22 cellular contexts compared by ENCODE assay signal in genomic region chr4:62023633-62024032, GRCh38.
"Had no signal": no experiment of that assay in that cellular context is flagged by ENCODE, and none has a peak within 500 bp of the region (broad histone marks: within the 10 kb centered on the region; RNA-seq: fewer than 3 reads in every experiment).

No MANE protein-coding gene starts in this region.

- H3K36me3 Mint-ChIP-seq: memory B cell; naive thymus-derived CD4-positive, alpha-beta T cell; natural killer cell treated with Interleukin-12 subunit alpha and Interleukin-12 subunit beta and Interleukin-15 and Interleukin-18, amount 100 ng/mL, for 72 hours; stimulated activated naive B cell treated with anti-CD40 and anti-IgM and Interleukin-4, amounts not matched to agents 10 μg/mL and 1 μg/mL and 100 μg/mL, for 72 hours had no signal

- H3K27me3 Mint-ChIP-seq: memory B cell; naive thymus-derived CD4-positive, alpha-beta T cell; natural killer cell treated with Interleukin-12 subunit alpha and Interleukin-12 subunit beta and Interleukin-15 and Interleukin-18, amount 100 ng/mL, for 72 hours; progenitor cell of endocrine pancreas; stimulated activated naive B cell treated with anti-CD40 and anti-IgM and Interleukin-4, amounts not matched to agents 10 μg/mL and 1 μg/mL and 100 μg/mL, for 72 hours had no signal

- H3K4me2 ChIP-seq: smooth muscle cell had no signal

- H3K4me3 ChIP-seq: left ventricle myocardium inferior, lung, mucosa of descending colon, ovary, right atrium auricular region, right lobe of liver, smooth muscle cell, stomach, testis, thyroid gland, transverse colon, upper lobe of right lung had no signal

- H3K36me3 ChIP-seq: left ventricle myocardium inferior, ovary, right atrium auricular region, right lobe of liver, stomach, thyroid gland, transverse colon, upper lobe of right lung had no signal

- H3K4me1 ChIP-seq: left ventricle myocardium inferior, right atrium auricular region, right lobe of liver, stomach, testis, thyroid gland, transverse colon, upper lobe of right lung had no signal

- H3K27me3 ChIP-seq: ovary, right atrium auricular region, right lobe of liver, stomach, testis, thyroid gland, transverse colon, upper lobe of right lung had no signal

- H3K9me3 ChIP-seq: left ventricle myocardium inferior, mucosa of descending colon, ovary, right atrium auricular region, right lobe of liver, stomach, testis, thyroid gland, transverse colon, upper lobe of right lung had no signal

- H3K27ac Mint-ChIP-seq: memory B cell; naive thymus-derived CD4-positive, alpha-beta T cell; natural killer cell treated with Interleukin-12 subunit alpha and Interleukin-12 subunit beta and Interleukin-15 and Interleukin-18, amount 100 ng/mL, for 72 hours; progenitor cell of endocrine pancreas; stimulated activated naive B cell treated with anti-CD40 and anti-IgM and Interleukin-4, amounts not matched to agents 10 μg/mL and 1 μg/mL and 100 μg/mL, for 72 hours had no signal

- H3K4me3 Mint-ChIP-seq: memory B cell; naive thymus-derived CD4-positive, alpha-beta T cell; natural killer cell treated with Interleukin-12 subunit alpha and Interleukin-12 subunit beta and Interleukin-15 and Interleukin-18, amount 100 ng/mL, for 72 hours; stimulated activated naive B cell treated with anti-CD40 and anti-IgM and Interleukin-4, amounts not matched to agents 10 μg/mL and 1 μg/mL and 100 μg/mL, for 72 hours had no signal

- H3K4me1 Mint-ChIP-seq: memory B cell; naive thymus-derived CD4-positive, alpha-beta T cell; stimulated activated naive B cell treated with anti-CD40 and anti-IgM and Interleukin-4, amounts not matched to agents 10 μg/mL and 1 μg/mL and 100 μg/mL, for 72 hours had no signal

- ATAC-seq: mucosa of descending colon; naive thymus-derived CD4-positive, alpha-beta T cell; natural killer cell treated with Interleukin-12 subunit alpha and Interleukin-12 subunit beta and Interleukin-15 and Interleukin-18, amount 100 ng/mL, for 72 hours; right lobe of liver; stimulated activated naive B cell treated with anti-CD40 and anti-IgM and Interleukin-4, amounts not matched to agents 10 μg/mL and 1 μg/mL and 100 μg/mL, for 72 hours; stimulated activated naive CD8-positive, alpha-beta T cell treated with anti-CD3 and anti-CD28 coated beads, Interleukin-15, Interleukin-2, amounts not matched to agents 100 U/mL and 50 U/mL, for 24 hours; upper lobe of right lung had no signal

- H3K27ac ChIP-seq: left ventricle myocardium inferior, ovary, right atrium auricular region, right lobe of liver, stomach, testis, thyroid gland, transverse colon, upper lobe of right lung had no signal

- DNase-seq: islet precursor cell; left ventricle myocardium inferior; midbrain; mucosa of descending colon; naive thymus-derived CD4-positive, alpha-beta T cell; ovary; right lobe of liver; stimulated activated CD4-positive, alpha-beta T cell treated with anti-CD3 and anti-CD28 coated beads, Interleukin-1b, Interleukin-23, amount 100 ng/mL, for 48 hours; stimulated activated CD4-positive, alpha-beta T cell treated with anti-CD3 and anti-CD28 coated beads, Interleukin-4, amount 100 ng/mL, for 1 hour; stimulated activated naive B cell treated with anti-CD40 and anti-IgM and Interleukin-4, amounts not matched to agents 10 μg/mL and 1 μg/mL and 100 μg/mL, for 72 hours; stimulated activated naive CD8-positive, alpha-beta T cell treated with anti-CD3 and anti-CD28 coated beads, Interleukin-15, Interleukin-2, amounts not matched to agents 100 U/mL and 50 U/mL, for 24 hours; stomach; testis; thyroid gland; transverse colon; upper lobe of right lung had no signal
